In the genomic region with DNA sequence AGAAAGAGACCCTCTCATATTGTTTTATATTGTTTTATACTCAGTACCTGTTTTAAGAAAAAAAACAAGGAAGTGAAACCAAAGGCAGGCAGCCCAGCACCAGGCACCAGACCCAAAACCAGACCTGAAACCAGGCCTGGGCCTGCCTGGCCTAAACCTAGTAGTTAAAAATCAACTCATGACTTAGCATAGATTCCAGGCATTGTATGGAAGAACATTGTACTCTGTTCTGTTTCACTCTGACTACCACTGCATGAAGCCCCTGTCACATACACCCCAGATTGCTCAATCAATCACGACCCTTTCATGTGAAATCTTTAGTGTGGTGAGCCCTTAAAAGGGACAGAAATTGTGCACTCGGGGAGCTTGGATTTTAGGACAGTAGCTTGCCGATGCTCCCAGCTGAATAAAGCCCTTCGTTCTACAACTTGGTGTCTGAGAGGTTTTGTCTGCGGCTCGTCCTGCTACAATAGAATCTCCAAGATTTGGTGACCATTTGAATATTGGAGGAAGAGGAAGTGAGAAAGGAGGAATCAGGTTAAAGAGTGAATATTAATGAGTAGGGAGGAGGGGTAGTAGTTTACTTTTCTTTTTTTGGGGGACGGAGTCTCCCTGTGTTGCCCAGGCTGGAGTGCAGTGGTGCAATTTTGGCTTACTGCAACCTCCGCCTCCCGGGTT, we compare ENCODE assay signal across 8 cellular contexts. TPM values are rescaled to one million over a fixed set of nuclear protein-coding genes. Genes with fewer than 3 reads are reported as not detected.
DNase-seq lines count a peak whose midpoint lies in the region; ATAC-seq lines count a peak whose summit lies in the region.
"Not testable (repeated sequence)": the region's sequence is repeated elsewhere in the genome, so short reads cannot be mapped to it uniquely, and the experiment has no call there.

No MANE protein-coding gene starts in this region.

- H3K9me3 ChIP-seq in CD8-positive, alpha-beta memory T cell (ENCODE audit: low read length); Karpas-422 (ENCODE audit: low read length): not testable (repeated sequence)

- H3K79me2 ChIP-seq in Karpas-422 (ENCODE audit: low read length): peaks cover 36% of the 10 kb centered on the region

- intact Hi-C loops in activated CD4-positive, alpha-beta T cell treated with anti-CD3 and anti-CD28 coated beads for 36 hours (cut with DNase I, micrococcal nuclease): loop anchor here in 1 of 2 experiments (5.0 to 10.0 kb wide), 3 partner anchors 708 to 1301 kb away; partner anchors contain the start of genes ARHGAP19, LCOR and PGAM1

- CTCF ChIA-PET in CD8-positive, alpha-beta memory T cell (lab: Charles Lee): interaction anchor here (1.5 kb wide), 1 partner anchor 18 kb away, joined by 3 read pairs; no protein-coding TSS in a partner anchor
- CTCF ChIA-PET in activated CD4-positive, alpha-beta T cell treated with anti-CD3 and anti-CD28 coated beads for 36 hours (lab: Charles Lee): interaction anchor here (1.2 kb wide), 1 partner anchor 17 kb away, joined by 4 read pairs; no protein-coding TSS in a partner anchor

- ATAC-seq in GM18909 (IDR thresholded peaks at IDR 0.05; ENCODE audit: poor library complexity, unreplicated experiment): peak; percentile 70
- peak; percentile 36 for ATAC-seq in GM21576 (IDR thresholded peaks at IDR 0.05; ENCODE audit: unreplicated experiment)
- peak; percentile 43 for ATAC-seq in HG03060 (IDR thresholded peaks at IDR 0.05; ENCODE audit: low read depth, unreplicated experiment)
- ATAC-seq in activated CD4-positive, alpha-beta T cell treated with anti-CD3 and anti-CD28 coated beads for 36 hours; effector memory CD8-positive, alpha-beta T cell (replicated peaks); stimulated activated effector memory CD8-positive, alpha-beta T cell treated with anti-CD3 and anti-CD28 coated beads, Interleukin-12 subunit alpha, Interleukin-12 subunit beta, amount 100 ng/mL, for 72 hours: not testable (repeated sequence)

- H3K27me3 ChIP-seq in CD8-positive, alpha-beta memory T cell (ENCODE audit: insufficient read depth, low read length, poor library complexity, severe bottlenecking); Karpas-422 (ENCODE audit: low read length): not testable (repeated sequence)

- H3K27ac Mint-ChIP-seq in CD8-positive, alpha-beta memory T cell: peak overlapping the region in 7 of 8 donors; percentile 30 to 85 (median 74)
- H3K27ac Mint-ChIP-seq in activated CD4-positive, alpha-beta T cell treated with anti-CD3 and anti-CD28 coated beads for 36 hours: peak overlapping the region; percentile 68
- peak overlapping the region in 1 of 2 donors; percentile 94 for H3K27ac Mint-ChIP-seq in effector memory CD8-positive, alpha-beta T cell
- H3K27ac Mint-ChIP-seq in stimulated activated effector memory CD8-positive, alpha-beta T cell treated with anti-CD3 and anti-CD28 coated beads, Interleukin-12 subunit alpha, Interleukin-12 subunit beta, amount 100 ng/mL, for 72 hours: peak overlapping the region; percentile 84

- peak overlapping the region; percentile 28; the same call in 1 of the 2 replicates for H2AFZ ChIP-seq in Karpas-422 (ENCODE audit: low read length)

- peak overlapping the region; percentile 84 for H3K4me2 ChIP-seq in Karpas-422 (ENCODE audit: low read depth, low read length, poor library complexity, severe bottlenecking)

- POLR2A ChIA-PET in CD8-positive, alpha-beta memory T cell (lab: Charles Lee); activated CD4-positive, alpha-beta T cell treated with anti-CD3 and anti-CD28 coated beads for 36 hours (lab: Charles Lee): not testable (repeated sequence)

- not testable (repeated sequence) for H4K20me1 ChIP-seq in Karpas-422 (ENCODE audit: insufficient read depth, low read depth, low read length)

- not testable (repeated sequence) for DNase-seq in CD8-positive, alpha-beta memory T cell; activated CD4-positive, alpha-beta T cell treated with anti-CD3 and anti-CD28 coated beads for 36 hours; effector memory CD8-positive, alpha-beta T cell; stimulated activated effector memory CD8-positive, alpha-beta T cell treated with anti-CD3 and anti-CD28 coated beads, Interleukin-12 subunit alpha, Interleukin-12 subunit beta, amount 100 ng/mL, for 72 hours (ENCODE audit: low spot score in 2 of 2)
- DNase-seq in Karpas-422: peak; percentile 70

- H3K4me3 Mint-ChIP-seq in CD8-positive, alpha-beta memory T cell: peak overlapping the region; percentile 3 to 95 (median 50)
- H3K4me3 Mint-ChIP-seq in activated CD4-positive, alpha-beta T cell treated with anti-CD3 and anti-CD28 coated beads for 36 hours: peak overlapping the region; percentile 13
- peak overlapping the region; percentile 78 to 91 for H3K4me3 Mint-ChIP-seq in effector memory CD8-positive, alpha-beta T cell
- peak overlapping the region; percentile 87 for H3K4me3 Mint-ChIP-seq in stimulated activated effector memory CD8-positive, alpha-beta T cell treated with anti-CD3 and anti-CD28 coated beads, Interleukin-12 subunit alpha, Interleukin-12 subunit beta, amount 100 ng/mL, for 72 hours

- H3K36me3 Mint-ChIP-seq in CD8-positive, alpha-beta memory T cell: peaks cover 0 to 15% (median 3%) of the 10 kb centered on the region in 3 donors
- H3K36me3 Mint-ChIP-seq in activated CD4-positive, alpha-beta T cell treated with anti-CD3 and anti-CD28 coated beads for 36 hours (ENCODE audit: low read depth); effector memory CD8-positive, alpha-beta T cell (ENCODE audit: insufficient read depth); stimulated activated effector memory CD8-positive, alpha-beta T cell treated with anti-CD3 and anti-CD28 coated beads, Interleukin-12 subunit alpha, Interleukin-12 subunit beta, amount 100 ng/mL, for 72 hours: not testable (repeated sequence)

- H3K4me1 ChIP-seq in CD8-positive, alpha-beta memory T cell (ENCODE audit: insufficient read depth, low read length): peaks cover 25% of the 10 kb centered on the region
- peaks cover 26% of the 10 kb centered on the region for H3K4me1 ChIP-seq in Karpas-422 (ENCODE audit: low read length)

- peaks cover 2 to 13% of the 10 kb centered on the region in 2 donors for H3K27me3 Mint-ChIP-seq in CD8-positive, alpha-beta memory T cell
- not testable (repeated sequence) for H3K27me3 Mint-ChIP-seq in activated CD4-positive, alpha-beta T cell treated with anti-CD3 and anti-CD28 coated beads for 36 hours
- H3K27me3 Mint-ChIP-seq in effector memory CD8-positive, alpha-beta T cell: peaks cover 0 to 20% of the 10 kb centered on the region in 2 donors

- H3K9me3 Mint-ChIP-seq in CD8-positive, alpha-beta memory T cell; activated CD4-positive, alpha-beta T cell treated with anti-CD3 and anti-CD28 coated beads for 36 hours (ENCODE audit: low read depth); effector memory CD8-positive, alpha-beta T cell; stimulated activated effector memory CD8-positive, alpha-beta T cell treated with anti-CD3 and anti-CD28 coated beads, Interleukin-12 subunit alpha, Interleukin-12 subunit beta, amount 100 ng/mL, for 72 hours: not testable (repeated sequence)

- peaks cover 31 to 38% (median 38%) of the 10 kb centered on the region in 3 donors for H3K4me1 Mint-ChIP-seq in CD8-positive, alpha-beta memory T cell
- peaks cover 36% of the 10 kb centered on the region for H3K4me1 Mint-ChIP-seq in activated CD4-positive, alpha-beta T cell treated with anti-CD3 and anti-CD28 coated beads for 36 hours
- H3K4me1 Mint-ChIP-seq in effector memory CD8-positive, alpha-beta T cell (ENCODE audit: low read depth in 2 of 2): peaks cover 26 to 27% of the 10 kb centered on the region in 2 donors
- peaks cover 24% of the 10 kb centered on the region for H3K4me1 Mint-ChIP-seq in stimulated activated effector memory CD8-positive, alpha-beta T cell treated with anti-CD3 and anti-CD28 coated beads, Interleukin-12 subunit alpha, Interleukin-12 subunit beta, amount 100 ng/mL, for 72 hours

- not testable (repeated sequence) for H3K36me3 ChIP-seq in CD8-positive, alpha-beta memory T cell (ENCODE audit: insufficient read depth, low read length); Karpas-422 (ENCODE audit: insufficient read depth, low read length)

- H3K9me2 ChIP-seq in Karpas-422 (replicated peaks; ENCODE audit: insufficient read depth, low read length): not testable (repeated sequence)

- H3K9ac ChIP-seq in Karpas-422 (ENCODE audit: low read length): peak overlapping the region; percentile 54

- H3K4me3 ChIP-seq in CD8-positive, alpha-beta memory T cell (ENCODE audit: low read length): not testable (repeated sequence)
- H3K4me3 ChIP-seq in Karpas-422 (ENCODE audit: low read length): peak overlapping the region; percentile 89; the same call in 1 of the 2 replicates

- H3K27ac ChIP-seq in CD8-positive, alpha-beta memory T cell (ENCODE audit: low read depth, low read length): not testable (repeated sequence)
- H3K27ac ChIP-seq in Karpas-422 (ENCODE audit: low read length): peak overlapping the region; percentile 91

RNA-seq across cellular contexts. Expression of gene R3HCC1L, which starts 1.2 kb away (rescaled TPM):
- total RNA-seq in CD8-positive, alpha-beta memory T cell: 10 to 100 TPM; 24.3 to 24.6 TPM
- polyA plus RNA-seq in CD8-positive, alpha-beta memory T cell: 14.8 TPM
- 11.8 and 13.3 TPM in 2 replicates for total RNA-seq in Karpas-422 (2014; rRNA removed; shearing (Covaris generic); ENCODE audit: low replicate concordance)
- total RNA-seq in activated CD4-positive, alpha-beta T cell treated with anti-CD3 and anti-CD28 coated beads for 36 hours: 10 to 100 TPM; 13.5 to 16.8 TPM

Comparison
In these comparisons a context has a peak if more than half of its experiments do, and no peak if none do; other contexts are left out.
1. H3K4me3 Mint-ChIP-seq: peak in every context shown above with its lines; median percentile 87 in stimulated activated effector memory CD8-positive, alpha-beta T cell treated with anti-CD3 and anti-CD28 coated beads, Interleukin-12 subunit alpha, Interleukin-12 subunit beta, amount 100 ng/mL, for 72 hours; 84 in effector memory CD8-positive, alpha-beta T cell; 50 in CD8-positive, alpha-beta memory T cell; 13 in activated CD4-positive, alpha-beta T cell treated with anti-CD3 and anti-CD28 coated beads for 36 hours.